8 cellular contexts compared by ENCODE assay signal in genomic region chr6:138107078-138107751, GRCh38. TPM values are rescaled to one million over a fixed set of nuclear protein-coding genes. Genes with fewer than 3 reads are reported as not detected.
DNase-seq lines count a peak whose midpoint lies in the region; ATAC-seq and TF ChIP-seq lines count a peak whose summit lies in the region.

Gene PERP (minus strand): TSS chr6:138107419. CDS start chr6:138107340, 79 bp downstream.

- no peaks in the 10 kb centered on the region for H3K9me3 ChIP-seq in NT2/D1 (ENCODE audit: insufficient read depth, low read length)

- H3K36me3 ChIP-seq in NT2/D1 (ENCODE audit: insufficient read depth, insufficient read length, low read length) = peaks cover 15% of the 10 kb centered on the region

- H3K27ac Mint-ChIP-seq in activated T-helper 17 cell treated with anti-CD3 and anti-CD28 coated beads, Interleukin-2, amount 50 U/mL, for 72 hours = peak within 1 kb of the TSS; percentile 78
- H3K27ac Mint-ChIP-seq in nephron = peak within 1 kb of the TSS; percentile 65 to 90 (median 84)

- H3K9ac ChIP-seq in NT2/D1 (ENCODE audit: insufficient read length, low read depth) = peak within 1 kb of the TSS; percentile 82

- ATAC-seq in HG02885 (IDR thresholded peaks at IDR 0.05; ENCODE audit: poor library complexity, unreplicated experiment) = peak; percentile 80
- ATAC-seq in activated T-helper 17 cell treated with anti-CD3 and anti-CD28 coated beads, Interleukin-2, amount 50 U/mL, for 72 hours (replicated peaks) = peak; percentile 96

- peak; percentile 55 for DNase-seq in NCI-H1436 (lab: John Stamatoyannopoulos, UW)
- DNase-seq in NCI-H1436 treated with DMSO at 0.1 percent for 48 hours (lab: John Stamatoyannopoulos, UW) = no peak
- DNase-seq in NT2/D1 (ENCODE audit: low read depth, low spot score) = no peak
- DNase-seq in fibroblast of pulmonary artery (ENCODE audit: low read depth) = peak; percentile 30
- peak; percentile 69 for DNase-seq in stimulated activated naive CD4-positive, alpha-beta T cell treated with Interleukin-2 at 50 U/mL for 16 hours (lab: John Stamatoyannopoulos, UW)

- peak within 1 kb of the TSS; percentile 92 for H3K4me3 Mint-ChIP-seq in activated T-helper 17 cell treated with anti-CD3 and anti-CD28 coated beads, Interleukin-2, amount 50 U/mL, for 72 hours
- H3K4me3 Mint-ChIP-seq in nephron = peak within 1 kb of the TSS; percentile 91 to 95 (median 92)

- H3K4me1 ChIP-seq in NT2/D1 (ENCODE audit: insufficient read depth, insufficient read length) = no peaks in the 10 kb centered on the region

- TF ChIP-seq CTCF in fibroblast of pulmonary artery (IDR thresholded peaks at IDR 0.05; ENCODE audit: low read length, missing control alignments) (no peak), nephron (IDR thresholded peaks at IDR 0.05; ENCODE audit: unreplicated experiment in 3 of 3) (no peak)

- H3K36me3 Mint-ChIP-seq in activated T-helper 17 cell treated with anti-CD3 and anti-CD28 coated beads, Interleukin-2, amount 50 U/mL, for 72 hours (ENCODE audit: low read depth) = no peaks in the 10 kb centered on the region
- H3K36me3 Mint-ChIP-seq in nephron (ENCODE audit: low read depth) = no peaks in the 10 kb centered on the region

- H3K27me3 Mint-ChIP-seq in activated T-helper 17 cell treated with anti-CD3 and anti-CD28 coated beads, Interleukin-2, amount 50 U/mL, for 72 hours = peaks cover 5% of the 10 kb centered on the region
- H3K27me3 Mint-ChIP-seq in nephron (ENCODE audit: low read depth) = peaks cover 58% of the 10 kb centered on the region

- peak within 1 kb of the TSS; percentile 66 for H3K4me3 ChIP-seq in NT2/D1 (ENCODE audit: insufficient read length, low read depth)
- peak within 1 kb of the TSS; percentile 63 for H3K4me3 ChIP-seq in fibroblast of pulmonary artery (replicated peaks; ENCODE audit: low read depth, low read length)

- no peaks in the 10 kb centered on the region for H3K9me3 Mint-ChIP-seq in activated T-helper 17 cell treated with anti-CD3 and anti-CD28 coated beads, Interleukin-2, amount 50 U/mL, for 72 hours
- no peaks in the 10 kb centered on the region for H3K9me3 Mint-ChIP-seq in nephron

- peaks cover 10% of the 10 kb centered on the region for H3K4me1 Mint-ChIP-seq in activated T-helper 17 cell treated with anti-CD3 and anti-CD28 coated beads, Interleukin-2, amount 50 U/mL, for 72 hours
- H3K4me1 Mint-ChIP-seq in nephron = peaks cover 32% of the 10 kb centered on the region

- H3K27me3 ChIP-seq in NT2/D1 (ENCODE audit: insufficient read depth, insufficient read length) = peaks cover 17% of the 10 kb centered on the region

RNA-seq across cellular contexts. Expression of gene PERP, which starts in this region (rescaled TPM):
- total RNA-seq in activated T-helper 17 cell treated with anti-CD3 and anti-CD28 coated beads, Interleukin-2, amount 50 U/mL, for 72 hours = 10 to 100 TPM; 14.1 to 22.5 TPM

Comparison
In these comparisons a context has a peak if more than half of its experiments do, and no peak if none do; other contexts are left out.
1. DNase-seq: peak in NCI-H1436 (single experiment), fibroblast of pulmonary artery (single experiment) and stimulated activated naive CD4-positive, alpha-beta T cell treated with Interleukin-2 at 50 U/mL for 16 hours (single experiment); none in NCI-H1436 treated with DMSO at 0.1 percent for 48 hours (single experiment) and NT2/D1 (single experiment).